In genomic region chr7:155203059-155203881, GRCh38 we compare ENCODE assay signal across 1 cellular context.
TF ChIP-seq lines count a peak whose summit lies in the region.

No MANE protein-coding gene starts in this region.

TF ChIP-seq in GM12878, 131 proteins besides CTCF, POLR2A, EP300 and RAD21 (continued from another document):
- TF ChIP-seq NR2F1 (conservative IDR thresholded peaks at IDR 0.05) = peak; percentile 52; the same call in 1 of the 2 replicates
- 0 out of 2 replicates have a peak, but pooled peaks have one; percentile 37 for TF ChIP-seq TCF12 (IDR thresholded peaks at IDR 0.05; ENCODE audit: low read depth, low read length)
- peak; percentile 23 for TF ChIP-seq RELA (IDR thresholded peaks at IDR 0.05; ENCODE audit: borderline replicate concordance, partially characterized antibody)
- no peak for TF ChIP-seq JUNB (IDR thresholded peaks at IDR 0.05)
- TF ChIP-seq, protein P1, sequence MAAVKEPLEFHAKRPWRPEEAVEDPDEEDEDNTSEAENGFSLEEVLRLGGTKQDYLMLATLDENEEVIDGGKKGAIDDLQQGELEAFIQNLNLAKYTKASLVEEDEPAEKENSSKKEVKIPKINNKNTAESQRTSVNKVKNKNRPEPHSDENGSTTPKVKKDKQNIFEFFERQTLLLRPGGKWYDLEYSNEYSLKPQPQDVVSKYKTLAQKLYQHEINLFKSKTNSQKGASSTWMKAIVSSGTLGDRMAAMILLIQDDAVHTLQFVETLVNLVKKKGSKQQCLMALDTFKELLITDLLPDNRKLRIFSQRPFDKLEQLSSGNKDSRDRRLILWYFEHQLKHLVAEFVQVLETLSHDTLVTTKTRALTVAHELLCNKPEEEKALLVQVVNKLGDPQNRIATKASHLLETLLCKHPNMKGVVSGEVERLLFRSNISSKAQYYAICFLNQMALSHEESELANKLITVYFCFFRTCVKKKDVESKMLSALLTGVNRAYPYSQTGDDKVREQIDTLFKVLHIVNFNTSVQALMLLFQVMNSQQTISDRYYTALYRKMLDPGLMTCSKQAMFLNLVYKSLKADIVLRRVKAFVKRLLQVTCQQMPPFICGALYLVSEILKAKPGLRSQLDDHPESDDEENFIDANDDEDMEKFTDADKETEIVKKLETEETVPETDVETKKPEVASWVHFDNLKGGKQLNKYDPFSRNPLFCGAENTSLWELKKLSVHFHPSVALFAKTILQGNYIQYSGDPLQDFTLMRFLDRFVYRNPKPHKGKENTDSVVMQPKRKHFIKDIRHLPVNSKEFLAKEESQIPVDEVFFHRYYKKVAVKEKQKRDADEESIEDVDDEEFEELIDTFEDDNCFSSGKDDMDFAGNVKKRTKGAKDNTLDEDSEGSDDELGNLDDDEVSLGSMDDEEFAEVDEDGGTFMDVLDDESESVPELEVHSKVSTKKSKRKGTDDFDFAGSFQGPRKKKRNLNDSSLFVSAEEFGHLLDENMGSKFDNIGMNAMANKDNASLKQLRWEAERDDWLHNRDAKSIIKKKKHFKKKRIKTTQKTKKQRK (IDR thresholded peaks at IDR 0.05; ENCODE audit: low read depth, low read length) = no peak
- no peak for TF ChIP-seq CBX5 (IDR thresholded peaks at IDR 0.05; ENCODE audit: low read depth)
- no peak for TF ChIP-seq IKZF1 (conservative IDR thresholded peaks at IDR 0.05)
- TF ChIP-seq ZNF622 (IDR thresholded peaks at IDR 0.05) = no peak
- TF ChIP-seq MEF2B (IDR thresholded peaks at IDR 0.05; ENCODE audit: partially characterized antibody, poor library complexity, severe bottlenecking) = peak; percentile 91
- no peak for TF ChIP-seq POU2F2 (IDR thresholded peaks at IDR 0.05; ENCODE audit: borderline replicate concordance, low read depth, low read length)
- no peak for TF ChIP-seq SRF (IDR thresholded peaks at IDR 0.05; ENCODE audit: low read depth in 2 of 2, low read length in 2 of 2)
- TF ChIP-seq SREBF1 (IDR thresholded peaks at IDR 0.05; ENCODE audit: low read length) = no peak
- TF ChIP-seq SIX5 (IDR thresholded peaks at IDR 0.05; ENCODE audit: low read depth, low read length, severe bottlenecking) = no peak
- TF ChIP-seq HDGF (IDR thresholded peaks at IDR 0.05) = no peak
- no peak for TF ChIP-seq MEF2A (IDR thresholded peaks at IDR 0.05; ENCODE audit: insufficient read depth, low read depth, low read length)
- no peak for TF ChIP-seq SMAD1 (IDR thresholded peaks at IDR 0.05; ENCODE audit: low read depth, partially characterized antibody)
- TF ChIP-seq YY1 (IDR thresholded peaks at IDR 0.05; ENCODE audit: low read depth, low read length) = no peak
- TF ChIP-seq YBX1 (IDR thresholded peaks at IDR 0.05) = no peak
- TF ChIP-seq NR2C1 (IDR thresholded peaks at IDR 0.05) = peak; percentile 31; the same call in 1 of the 2 replicates
- no peak for TF ChIP-seq SP1 (IDR thresholded peaks at IDR 0.05; ENCODE audit: low read depth, low read length)
- TF ChIP-seq RUNX3 (IDR thresholded peaks at IDR 0.05; ENCODE audit: low read length) = no peak
- TF ChIP-seq ATF7 (IDR thresholded peaks at IDR 0.05; ENCODE audit: low read depth) = no peak
- TF ChIP-seq PML (IDR thresholded peaks at IDR 0.05; ENCODE audit: low read length) = no peak
